Comparison of ENCODE assay signal across 1 cellular context in genomic region chr14:50003213-50004021, GRCh38.
TF ChIP-seq lines count a peak whose summit lies in the region.

No MANE protein-coding gene starts in this region.

TF ChIP-seq in GM23338, 12 proteins besides CTCF, POLR2A, EP300 and RAD21 (continued from another document):
- TF ChIP-seq, protein P1, sequence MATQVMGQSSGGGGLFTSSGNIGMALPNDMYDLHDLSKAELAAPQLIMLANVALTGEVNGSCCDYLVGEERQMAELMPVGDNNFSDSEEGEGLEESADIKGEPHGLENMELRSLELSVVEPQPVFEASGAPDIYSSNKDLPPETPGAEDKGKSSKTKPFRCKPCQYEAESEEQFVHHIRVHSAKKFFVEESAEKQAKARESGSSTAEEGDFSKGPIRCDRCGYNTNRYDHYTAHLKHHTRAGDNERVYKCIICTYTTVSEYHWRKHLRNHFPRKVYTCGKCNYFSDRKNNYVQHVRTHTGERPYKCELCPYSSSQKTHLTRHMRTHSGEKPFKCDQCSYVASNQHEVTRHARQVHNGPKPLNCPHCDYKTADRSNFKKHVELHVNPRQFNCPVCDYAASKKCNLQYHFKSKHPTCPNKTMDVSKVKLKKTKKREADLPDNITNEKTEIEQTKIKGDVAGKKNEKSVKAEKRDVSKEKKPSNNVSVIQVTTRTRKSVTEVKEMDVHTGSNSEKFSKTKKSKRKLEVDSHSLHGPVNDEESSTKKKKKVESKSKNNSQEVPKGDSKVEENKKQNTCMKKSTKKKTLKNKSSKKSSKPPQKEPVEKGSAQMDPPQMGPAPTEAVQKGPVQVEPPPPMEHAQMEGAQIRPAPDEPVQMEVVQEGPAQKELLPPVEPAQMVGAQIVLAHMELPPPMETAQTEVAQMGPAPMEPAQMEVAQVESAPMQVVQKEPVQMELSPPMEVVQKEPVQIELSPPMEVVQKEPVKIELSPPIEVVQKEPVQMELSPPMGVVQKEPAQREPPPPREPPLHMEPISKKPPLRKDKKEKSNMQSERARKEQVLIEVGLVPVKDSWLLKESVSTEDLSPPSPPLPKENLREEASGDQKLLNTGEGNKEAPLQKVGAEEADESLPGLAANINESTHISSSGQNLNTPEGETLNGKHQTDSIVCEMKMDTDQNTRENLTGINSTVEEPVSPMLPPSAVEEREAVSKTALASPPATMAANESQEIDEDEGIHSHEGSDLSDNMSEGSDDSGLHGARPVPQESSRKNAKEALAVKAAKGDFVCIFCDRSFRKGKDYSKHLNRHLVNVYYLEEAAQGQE (IDR thresholded peaks at IDR 0.05; ENCODE audit: unreplicated experiment), result no peak
